In the genomic region with DNA sequence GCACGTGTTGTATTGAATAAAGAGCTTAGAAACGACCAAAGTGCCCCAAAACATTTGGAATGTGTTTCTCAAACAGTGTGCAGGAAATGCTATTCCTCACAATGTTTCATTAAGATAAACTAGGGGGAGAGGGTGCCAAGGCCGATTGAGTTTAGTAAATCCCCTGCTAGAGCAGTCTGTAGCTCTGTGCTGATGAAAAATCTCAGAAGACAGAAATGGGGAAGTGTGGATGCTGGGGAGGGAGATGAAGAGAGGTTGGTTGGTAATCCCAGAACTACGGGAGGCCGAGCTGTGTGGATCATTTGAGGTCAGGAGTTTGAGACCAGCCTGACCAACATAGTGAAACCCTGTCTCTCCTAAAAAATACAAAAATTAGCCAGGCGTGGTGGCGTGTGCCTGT, we compare ENCODE assay signal across 14 cellular contexts.
"Had no signal": no experiment of that assay in that cellular context is flagged by ENCODE, and none has a peak within 500 bp of the region (broad histone marks: within the 10 kb centered on the region; RNA-seq: fewer than 3 reads in every experiment).

No MANE protein-coding gene starts in this region.

- ATAC-seq: foreskin keratinocyte, left lobe of liver had no signal

- H3K4me1 ChIP-seq: foreskin keratinocyte had no signal

- FAIRE-seq: astrocyte, islet of Langerhans had no signal

- H3K4me3 Mint-ChIP-seq: activated T-cell treated with anti-CD3 and anti-CD28 coated beads, Interleukin-2, amount 50 U/mL, for 24 hours; stimulated activated naive CD8-positive, alpha-beta T cell treated with anti-CD3 and anti-CD28 coated beads, Interleukin-15, Interleukin-2, amounts not matched to agents 100 ng/mL and 50 ng/mL, for 24 hours had no signal

- H3K36me3 ChIP-seq: upper lobe of left lung had no signal

- H3K27me3 ChIP-seq: upper lobe of left lung had no signal

- H3K27ac Mint-ChIP-seq: activated T-cell treated with anti-CD3 and anti-CD28 coated beads, Interleukin-2, amount 50 U/mL, for 24 hours; stimulated activated naive CD8-positive, alpha-beta T cell treated with anti-CD3 and anti-CD28 coated beads, Interleukin-15, Interleukin-2, amounts not matched to agents 100 ng/mL and 50 ng/mL, for 24 hours had no signal

- H3K27ac ChIP-seq: foreskin keratinocyte, upper lobe of left lung had no signal

- H3K4me3 ChIP-seq: upper lobe of left lung had no signal

- H3K9me3 ChIP-seq: upper lobe of left lung had no signal

- H3K27me3 Mint-ChIP-seq: activated T-cell treated with anti-CD3 and anti-CD28 coated beads, Interleukin-2, amount 50 U/mL, for 24 hours; stimulated activated naive CD8-positive, alpha-beta T cell treated with anti-CD3 and anti-CD28 coated beads, Interleukin-15, Interleukin-2, amounts not matched to agents 100 ng/mL and 50 ng/mL, for 24 hours had no signal

- DNase-seq: activated CD4-positive, alpha-beta T cell treated with anti-CD3 and anti-CD28 coated beads for 1 hour; activated effector memory CD4-positive, alpha-beta T cell treated with anti-CD3 and anti-CD28 coated beads, Interleukin-2, amount 50 U/mL, for 16 hours; activated T-cell treated with anti-CD3 and anti-CD28 coated beads, Interleukin-2, amount 50 U/mL, for 24 hours; foreskin keratinocyte; head of caudate nucleus; mammary epithelial cell; stimulated activated CD4-positive, alpha-beta T cell treated with anti-CD3 and anti-CD28 coated beads, Interleukin-12 subunit alpha, Interleukin-12 subunit beta, amount 100 ng/mL, for 4 hours; stimulated activated CD4-positive, alpha-beta T cell treated with anti-CD3 and anti-CD28 coated beads, Interleukin-2, amount 100 ng/mL, for 48 hours; T1000; upper lobe of left lung had no signal

- H3K9me3 Mint-ChIP-seq: activated T-cell treated with anti-CD3 and anti-CD28 coated beads, Interleukin-2, amount 50 U/mL, for 24 hours; stimulated activated naive CD8-positive, alpha-beta T cell treated with anti-CD3 and anti-CD28 coated beads, Interleukin-15, Interleukin-2, amounts not matched to agents 100 ng/mL and 50 ng/mL, for 24 hours had no signal
